In the genomic region with DNA sequence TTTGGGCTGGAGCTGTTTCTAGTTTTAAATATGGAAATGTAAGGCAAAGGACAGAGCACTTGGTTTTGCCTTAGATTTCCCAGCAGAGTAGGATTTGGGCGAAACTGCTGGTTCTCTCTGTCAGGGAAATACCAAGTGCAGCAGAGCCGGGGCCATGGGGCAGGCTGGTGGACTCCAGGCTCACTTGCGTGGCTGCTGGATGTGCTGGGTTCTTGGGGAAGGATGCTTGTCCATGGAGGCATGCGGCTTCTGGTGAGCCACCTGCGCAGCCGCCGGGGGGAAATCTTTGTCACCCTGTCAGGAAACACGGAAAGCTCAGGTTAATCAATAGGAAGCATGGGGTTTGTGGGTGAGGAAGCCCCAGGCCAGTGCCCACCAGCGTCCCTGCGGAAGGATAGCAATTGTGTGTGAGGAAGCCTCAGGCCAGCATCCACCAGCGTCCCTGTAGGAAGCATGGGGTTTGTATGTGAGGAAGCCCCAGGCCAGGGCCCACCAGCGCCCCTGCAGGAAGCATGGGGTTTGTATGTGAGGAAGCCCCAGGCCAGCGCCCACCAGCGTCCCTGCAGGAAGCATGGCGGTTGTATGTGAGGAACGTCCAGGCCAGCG, we compare ENCODE assay signal across 25 cellular contexts.
DNase-seq lines count a peak whose midpoint lies in the region; ATAC-seq and TF ChIP-seq lines count a peak whose summit lies in the region.
"Had no signal": no experiment of that assay in that cellular context is flagged by ENCODE, and none has a peak within 500 bp of the region (broad histone marks: within the 10 kb centered on the region; RNA-seq: fewer than 3 reads in every experiment).

No MANE protein-coding gene starts in this region.

- peaks cover 96% of the 10 kb centered on the region for H3K36me3 ChIP-seq in BLaER1
- H3K36me3 ChIP-seq in WERI-Rb-1 = peaks cover 29% of the 10 kb centered on the region
- peaks cover 81% of the 10 kb centered on the region for H3K36me3 ChIP-seq in PC-3 (ENCODE audit: low read depth, low read length)

- DNase-seq in WERI-Rb-1 = no peak
- DNase-seq in immature natural killer cell = no peak
- DNase-seq in stimulated activated CD4-positive, alpha-beta T cell treated with anti-CD3 and anti-CD28 coated beads, Interleukin-2, amount 100 ng/mL, for 24 hours = no peak
- no peak for DNase-seq in amniotic stem cell (lab: John Stamatoyannopoulos, UW)
- DNase-seq in PC-3 = no peak
- DNase-seq: CD4-positive, alpha-beta T cell; COR-L47; GM23248; KBM-7; NCI-H1092 treated with DMSO at 0.1 percent for 48 hours; NCI-H2081; NCI-H2171; NCI-H345; NCI-H524; NCI-H774; NK-92 treated with Interleukin-12 subunit alpha and Interleukin-12 subunit beta, amount 100 ng/mL, for 24 hours; Peyer's patch had no signal

- no TSS peak for BruUV-seq in PC-3 (replicated peaks; lab: Mats Ljungman, UMichigan)

- POLR2A ChIA-PET in PC-3 (lab: Charles Lee; ENCODE audit: unreplicated experiment) = no interaction called here

- H4K20me1 ChIP-seq in BLaER1 (peaks cover 36% of the 10 kb centered on the region; the same call in 1 of the 2 replicates), PC-3 (ENCODE audit: low read length) (0 out of 2 replicates have a peak, but pooled peaks cover 10% of the 10 kb centered on the region)

- H3F3A ChIP-seq in PC-3 (ENCODE audit: low read length, unreplicated experiment) = no peaks in the 10 kb centered on the region

- peaks cover 2 to 4% (median 4%) of the 10 kb centered on the region in 3 donors for H3K27me3 Mint-ChIP-seq in immature natural killer cell (ENCODE audit: low read depth in 3 of 3)
- H3K27me3 Mint-ChIP-seq: B cell; CD4-positive, alpha-beta T cell had no signal

- H3K79me2 ChIP-seq in PC-3 (ENCODE audit: low read length) = no peaks in the 10 kb centered on the region; the same call in none of the 2 replicates

- H2AFZ ChIP-seq in PC-3 (ENCODE audit: low read length) = no peak overlapping the region
- H2AFZ ChIP-seq: GM23248 had no signal

- intact Hi-C loops in PC-3 (cut with micrococcal nuclease) = no loop called here

- ATAC-seq in GM21825 (IDR thresholded peaks at IDR 0.05; ENCODE audit: unreplicated experiment) (no peak), PC-3 (no peak)
- ATAC-seq: HCT116, HepG2, Right ventricle myocardium inferior had no signal

- H3K4me1 Mint-ChIP-seq in immature natural killer cell = peaks cover 35 to 52% of the 10 kb centered on the region in 2 donors

- no peak overlapping the region for H3K9ac ChIP-seq in BLaER1
- no peak overlapping the region for H3K9ac ChIP-seq in PC-3 (ENCODE audit: low read length)
- H3K9ac ChIP-seq: GM23248 had no signal

- peaks cover 11 to 27% (median 17%) of the 10 kb centered on the region in 3 donors for H3K36me3 Mint-ChIP-seq in immature natural killer cell

- CTCF ChIA-PET in PC-3 (lab: Charles Lee) = no interaction called here

- peaks cover 0 to 2% (median 0%) of the 10 kb centered on the region in 6 donors for H3K9me3 Mint-ChIP-seq in immature natural killer cell

- H3K9me3 ChIP-seq in BLaER1 (no peaks in the 10 kb centered on the region), WERI-Rb-1 (ENCODE audit: severe bottlenecking) (no peaks in the 10 kb centered on the region), PC-3 (ENCODE audit: low read length) (no peaks in the 10 kb centered on the region)
- H3K9me3 ChIP-seq: Peyer's patch had no signal

- 0 out of 2 replicates have a peak overlapping the region, but pooled peaks have one; percentile 70 for H3K27ac ChIP-seq in BLaER1
- H3K27ac ChIP-seq in WERI-Rb-1 = no peak overlapping the region
- no peak overlapping the region for H3K27ac ChIP-seq in PC-3 (ENCODE audit: low read length)
- H3K27ac ChIP-seq: GM23248, Peyer's patch, SJSA1 had no signal

- peak overlapping the region in 3 of 6 donors; percentile 9 to 49 (median 17) for H3K27ac Mint-ChIP-seq in immature natural killer cell
- H3K27ac Mint-ChIP-seq: B cell; CD4-positive, alpha-beta T cell had no signal

- H3K4me3 ChIP-seq in BLaER1 (no peak overlapping the region), GM12875 (ENCODE audit: low read depth, low read length) (no peak overlapping the region), WERI-Rb-1 (ENCODE audit: low read depth, low read length) (no peak overlapping the region), PC-3 (ENCODE audit: low read length) (no peak overlapping the region)
- H3K4me3 ChIP-seq: GM23248, Peyer's patch, SJSA1 had no signal

- H3K4me1 ChIP-seq in BLaER1 = peaks cover 32% of the 10 kb centered on the region
- H3K4me1 ChIP-seq in PC-3 (ENCODE audit: insufficient read depth, low read length) = no peaks in the 10 kb centered on the region
- H3K4me1 ChIP-seq: Peyer's patch had no signal

- H3K27me3 ChIP-seq in BLaER1 = no peaks in the 10 kb centered on the region
- H3K27me3 ChIP-seq in WERI-Rb-1 (ENCODE audit: insufficient read depth, low read depth, severe bottlenecking) = no peaks in the 10 kb centered on the region
- no peaks in the 10 kb centered on the region for H3K27me3 ChIP-seq in PC-3 (ENCODE audit: low read length)
- H3K27me3 ChIP-seq: Peyer's patch, SJSA1 had no signal

- H3K4me2 ChIP-seq in BLaER1 (peak overlapping the region; percentile 65), PC-3 (ENCODE audit: low read length) (no peak overlapping the region)

- no peaks in the 10 kb centered on the region for H3K9me2 ChIP-seq in PC-3 (replicated peaks; ENCODE audit: low read length)

- peak overlapping the region; percentile 42 to 57 (median 46) for H3K4me3 Mint-ChIP-seq in immature natural killer cell
- H3K4me3 Mint-ChIP-seq: B cell; CD4-positive, alpha-beta T cell had no signal

- TF ChIP-seq CTCF in GM12875 (IDR thresholded peaks at IDR 0.05; ENCODE audit: borderline replicate concordance, insufficient read depth, low read depth, low read length) = peak; percentile 26; the same call in 1 of the 2 replicates
- TF ChIP-seq CTCF in WERI-Rb-1 (IDR thresholded peaks at IDR 0.05; ENCODE audit: low read depth, low read length) = peak; percentile 54
- no peak for TF ChIP-seq CTCF in PC-3 (conservative IDR thresholded peaks at IDR 0.05; ENCODE audit: low read depth, low read length)
